Comparison of ENCODE assay signal across 3 cellular contexts in genomic region chr6:95777338-95777737, GRCh38.
"Had no signal": no experiment of that assay in that cellular context is flagged by ENCODE, and none has a peak within 500 bp of the region (broad histone marks: within the 10 kb centered on the region; RNA-seq: fewer than 3 reads in every experiment).

No MANE protein-coding gene starts in this region.

- DNase-seq: GDM1, GF-D8 had no signal

- ATAC-seq: GM12878 had no signal

- H3K4me3 ChIP-seq: GM12878 had no signal
